ENCODE assay signal across 12 cellular contexts in genomic region chr18:13513015-13513414, GRCh38.
DNase-seq lines count a peak whose midpoint lies in the region; ATAC-seq, FAIRE-seq and TF ChIP-seq lines count a peak whose summit lies in the region.
"Had no signal": no experiment of that assay in that cellular context is flagged by ENCODE, and none has a peak within 500 bp of the region (broad histone marks: within the 10 kb centered on the region; RNA-seq: fewer than 3 reads in every experiment).

No MANE protein-coding gene starts in this region.

- TF ChIP-seq CTCF in WERI-Rb-1 (IDR thresholded peaks at IDR 0.05; ENCODE audit: low read depth, low read length) = no peak
- TF ChIP-seq CTCF in left lung (IDR thresholded peaks at IDR 0.05) = no peak

- DNase-seq in Right ventricle myocardium inferior (ENCODE audit: missing footprints) (peak; percentile 49), cardiac septum (ENCODE audit: low spot score) (no peak), WERI-Rb-1 (peak; percentile 63), left lung (no peak), aorta (no peak), medulla oblongata (ENCODE audit: extremely low spot score) (no peak), AML-193 (lab: John Stamatoyannopoulos, UW) (no peak), frontal cortex (ENCODE audit: low spot score in 2 of 2) (no peak)
- DNase-seq: glutamatergic neuron, GM23248, SW 1271, transverse colon had no signal

- H3K36me3 ChIP-seq in WERI-Rb-1 = no peaks in the 10 kb centered on the region
- H3K36me3 ChIP-seq in left lung = no peaks in the 10 kb centered on the region
- peaks cover 0 to 6% of the 10 kb centered on the region in 2 donors for H3K36me3 ChIP-seq in aorta (ENCODE audit: control insufficient read depth in 1 of 2, insufficient read depth in 2 of 2, low read length in 1 of 2)
- H3K36me3 ChIP-seq: transverse colon had no signal

- 5 to 7% methylated on average over 4 of the region's 4 CpGs for WGBS in aorta, 2 donors

- H3K9me3 ChIP-seq in WERI-Rb-1 (ENCODE audit: severe bottlenecking) (peaks cover 5% of the 10 kb centered on the region), left lung (peaks cover 0 to 2% of the 10 kb centered on the region in 2 donors), aorta (ENCODE audit: control insufficient read depth, low read length) (no peaks in the 10 kb centered on the region)
- H3K9me3 ChIP-seq: transverse colon had no signal

- peak; percentile 83 for ATAC-seq in Right ventricle myocardium inferior
- ATAC-seq in left lung = peak; percentile 35
- peak; percentile 55 for ATAC-seq in aorta (ENCODE audit: low FRiP score)

- H3K4me3 ChIP-seq in WERI-Rb-1 (ENCODE audit: low read depth, low read length) = no peak overlapping the region
- H3K4me3 ChIP-seq in left lung = no peak overlapping the region
- no peak overlapping the region for H3K4me3 ChIP-seq in aorta (ENCODE audit: low read length in 2 of 2)
- H3K4me3 ChIP-seq: GM23248, transverse colon had no signal

- H3K4me1 ChIP-seq in left lung (no peaks in the 10 kb centered on the region), aorta (ENCODE audit: control insufficient read depth in 1 of 2, insufficient read depth in 2 of 2, low read length in 2 of 2) (peaks cover 3 to 9% of the 10 kb centered on the region in 2 donors)
- H3K4me1 ChIP-seq: transverse colon had no signal

- peak overlapping the region; percentile 40 for H3K27ac ChIP-seq in WERI-Rb-1
- H3K27ac ChIP-seq in left lung = no peak overlapping the region
- H3K27ac ChIP-seq in aorta (ENCODE audit: low read depth in 1 of 2, low read length in 2 of 2) = no peak overlapping the region
- H3K27ac ChIP-seq: GM23248, transverse colon had no signal

- H3K27me3 ChIP-seq in WERI-Rb-1 (ENCODE audit: insufficient read depth, low read depth, severe bottlenecking) (no peaks in the 10 kb centered on the region), left lung (no peaks in the 10 kb centered on the region), aorta (ENCODE audit: control insufficient read depth in 1 of 2, insufficient read depth in 2 of 2, low read length in 1 of 2) (no peaks in the 10 kb centered on the region)
- H3K27me3 ChIP-seq: transverse colon had no signal

- intact Hi-C loops in Right ventricle myocardium inferior (cut with DNase I) = no loop called here
- intact Hi-C loops in cardiac septum (cut with DNase I) = no loop called here
- intact Hi-C loops in left lung (cut with DNase I) = no loop called here
- intact Hi-C loops in aorta (cut with DNase I) = no loop called here

- FAIRE-seq in frontal cortex (lab: Jason Lieb, UNC) = no peak

Comparison
In these comparisons a context has a peak if more than half of its experiments do, and no peak if none do; other contexts are left out.
1. DNase-seq: peak in Right ventricle myocardium inferior (single experiment) and WERI-Rb-1 (single experiment); none in cardiac septum (single experiment), left lung (0 of 2), aorta (0 of 2), medulla oblongata (single experiment), AML-193 (0 of 2) and frontal cortex (0 of 2).
2. Peak in every context shown above with its lines, with median percentiles within 50 percentile points of each other: ATAC-seq.